Comparison of ENCODE assay signal across 32 cellular contexts in the genomic region with DNA sequence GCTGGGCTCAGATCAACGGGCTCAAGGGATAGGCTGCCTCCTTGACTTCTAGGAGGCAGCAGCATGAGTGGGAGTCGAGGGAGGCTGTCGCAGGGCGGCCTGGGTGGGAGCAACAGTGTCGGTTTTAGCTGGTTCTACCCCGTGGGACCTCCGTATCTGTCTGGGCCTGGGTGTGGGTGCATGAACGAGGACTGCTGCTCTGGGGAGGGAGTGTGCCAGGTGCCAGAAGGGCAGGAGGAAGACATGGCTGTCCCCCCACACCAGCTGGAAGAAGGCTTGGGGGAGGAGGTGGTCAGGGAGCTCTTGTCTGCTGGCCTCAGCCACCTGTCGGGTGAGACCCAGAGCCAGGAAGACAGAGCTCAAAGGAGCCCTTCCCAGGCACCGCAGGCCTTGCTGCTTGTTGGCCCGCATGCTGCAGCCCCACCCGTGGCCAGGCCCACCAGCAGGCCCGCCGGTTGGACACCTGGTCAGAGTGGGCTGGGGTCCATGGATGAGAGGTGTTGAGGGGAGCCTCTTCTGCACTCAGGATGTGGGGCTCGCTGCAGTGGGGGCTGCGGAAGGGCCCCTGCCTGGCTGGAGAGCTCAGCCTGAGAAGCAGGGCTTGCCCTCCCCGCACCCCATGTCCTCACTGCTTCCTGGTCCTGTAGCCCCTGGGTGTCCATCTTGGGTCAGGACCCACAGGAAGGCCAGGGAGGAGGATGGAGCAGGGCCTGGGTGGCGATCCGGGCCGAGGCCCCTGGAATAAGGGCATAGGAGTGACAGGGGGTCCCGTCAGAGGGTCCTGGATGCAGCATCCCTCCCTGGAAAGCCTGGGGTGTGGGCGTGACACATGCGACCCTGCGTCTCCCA. TPM values are rescaled to one million over a fixed set of nuclear protein-coding genes. Genes with fewer than 3 reads are reported as not detected.
DNase-seq lines count a peak whose midpoint lies in the region; ATAC-seq and TF ChIP-seq lines count a peak whose summit lies in the region.
"Had no signal": no experiment of that assay in that cellular context is flagged by ENCODE, and none has a peak within 500 bp of the region (broad histone marks: within the 10 kb centered on the region; RNA-seq: fewer than 3 reads in every experiment).

No MANE protein-coding gene starts in this region.

- H3K36me3 Mint-ChIP-seq in brain (no peaks in the 10 kb centered on the region), endothelial cell (ENCODE audit: low read depth, unreplicated experiment) (peaks cover 3% of the 10 kb centered on the region)

- peak overlapping the region; percentile 66 for H3K4ac ChIP-seq in neuronal stem cell (ENCODE audit: low read length)

- H4K91ac ChIP-seq in neuronal stem cell (ENCODE audit: low read depth, low read length, poor library complexity) = no peak overlapping the region

- H3K9me3 Mint-ChIP-seq in brain (peaks cover 0 to 3% (median 0%) of the 10 kb centered on the region in 5 experiments), endothelial cell (ENCODE audit: unreplicated experiment) (no peaks in the 10 kb centered on the region)
- H3K9me3 Mint-ChIP-seq: activated naive CD4-positive, alpha-beta T cell treated with anti-CD3 and anti-CD28 coated beads, Interleukin-2, amount 50 U/mL, for 72 hours; nephron progenitor cell had no signal

- H2AK5ac ChIP-seq in neuronal stem cell (ENCODE audit: low read depth, low read length) = peak overlapping the region; percentile 94

- H3K27ac Mint-ChIP-seq in brain (peak overlapping the region in 3 of 5 experiments; percentile 14 to 77 (median 35)), endothelial cell (ENCODE audit: unreplicated experiment) (no peak overlapping the region)
- H3K27ac Mint-ChIP-seq: activated CD4-positive, alpha-beta T cell treated with anti-CD3 and anti-CD28 coated beads for 36 hours; activated CD8-positive, alpha-beta T cell treated with anti-CD3 and anti-CD28 coated beads, Interleukin-2, amount 10 ng/mL, durations not matched to agents 7 days and 5 days; activated naive CD4-positive, alpha-beta T cell treated with anti-CD3 and anti-CD28 coated beads, Interleukin-2, amount 50 U/mL, for 72 hours; CD14-positive monocyte; nephron progenitor cell had no signal

- no peak overlapping the region for H2BK15ac ChIP-seq in neuronal stem cell (ENCODE audit: low read length)

- H3K14ac ChIP-seq in neuronal stem cell (ENCODE audit: low read length) = peak overlapping the region; percentile 47

- no peak overlapping the region for H4K8ac ChIP-seq in neuronal stem cell (ENCODE audit: low read depth, low read length)

- no peak overlapping the region for H2BK12ac ChIP-seq in neuronal stem cell (ENCODE audit: low read length)

- H3K27me3 ChIP-seq in neuronal stem cell (ENCODE audit: control insufficient read depth in 3 of 3, insufficient read depth in 3 of 3, low read depth in 1 of 3, low read length in 3 of 3) (no peaks in the 10 kb centered on the region), upper lobe of right lung (no peaks in the 10 kb centered on the region)

- H2BK5ac ChIP-seq in neuronal stem cell (ENCODE audit: low read length) = peak overlapping the region; percentile 53

- peaks cover 6% of the 10 kb centered on the region for H3K79me1 ChIP-seq in neuronal stem cell (ENCODE audit: low read depth, low read length)

- WGBS in neuronal stem cell (ENCODE audit: extremely low coverage in 2 of 2, insufficient read length in 2 of 2, insufficient replicate concordance in 1 of 2), 2 donors = no CpG with 5 or more reads among the region's 24 CpGs

- DNase-seq in NCI-H82 (lab: John Stamatoyannopoulos, UW) = peak; percentile 32
- no peak for DNase-seq in NCI-H82 treated with DMSO at 0.1 percent for 48 hours (lab: John Stamatoyannopoulos, UW; ENCODE audit: unreplicated experiment)
- peak; percentile 50 to 72 for DNase-seq in NCI-H524 (lab: John Stamatoyannopoulos, UW)
- no peak for DNase-seq in neuronal stem cell (ENCODE audit: low spot score)
- DNase-seq in upper lobe of right lung = no peak
- DNase-seq in endothelial cell (ENCODE audit: low spot score) = no peak
- no peak for DNase-seq in retina
- DNase-seq: 8988T; activated CD4-positive, alpha-beta T cell treated with anti-CD3 and anti-CD28 coated beads for 36 hours; activated CD8-positive, alpha-beta T cell treated with anti-CD3 and anti-CD28 coated beads, Interleukin-2, amount 10 ng/mL, durations not matched to agents 7 days and 5 days; activated effector memory CD4-positive, alpha-beta T cell treated with Interleukin-2 at 50 U/mL for 16 hours; anterior cingulate cortex; Calu3; colonic mucosa; effector memory CD4-positive, alpha-beta T cell; erythroblast; left colon; mammary epithelial cell; NCI-H1048; NCI-H1694; NCI-H446; nephron progenitor cell; stimulated activated naive CD4-positive, alpha-beta T cell treated with Interleukin-2 at 50 U/mL for 16 hours had no signal

- peak overlapping the region; percentile 93 for H3K23ac ChIP-seq in neuronal stem cell (ENCODE audit: low read depth, low read length, poor library complexity)

- intact Hi-C loops in upper lobe of right lung (cut with DNase I) = no loop called here

- H3K36me3 ChIP-seq in neuronal stem cell (replicated peaks in 1 of 2; ENCODE audit: control insufficient read depth in 2 of 2, insufficient read depth in 2 of 2, low read length in 2 of 2) = peaks cover 0 to 6% of the 10 kb centered on the region in 2 donors
- no peaks in the 10 kb centered on the region for H3K36me3 ChIP-seq in upper lobe of right lung
- H3K36me3 ChIP-seq: colonic mucosa had no signal

- H3K4me3 ChIP-seq in neuronal stem cell (ENCODE audit: low read length in 2 of 2) (no peak overlapping the region), upper lobe of right lung (no peak overlapping the region)
- H3K4me3 ChIP-seq: colonic mucosa, smooth muscle cell, suprapubic skin had no signal

- H3K4me2 ChIP-seq in neuronal stem cell (ENCODE audit: insufficient read depth, low read length, poor library complexity, severe bottlenecking) = no peak overlapping the region
- H3K4me2 ChIP-seq: smooth muscle cell had no signal

- no peak for TF ChIP-seq CTCF in brain (conservative IDR thresholded peaks at IDR 0.05)
- no peak for TF ChIP-seq CTCF in upper lobe of right lung (IDR thresholded peaks at IDR 0.05)
- TF ChIP-seq CTCF in endothelial cell (IDR thresholded peaks at IDR 0.05; ENCODE audit: unreplicated experiment) = no peak

- H3K4me1 ChIP-seq in neuronal stem cell (ENCODE audit: control insufficient read depth in 2 of 2, insufficient read depth in 1 of 2, low read depth in 1 of 2, low read length in 2 of 2) (peaks cover 12 to 13% of the 10 kb centered on the region in 2 donors), upper lobe of right lung (no peaks in the 10 kb centered on the region)
- H3K4me1 ChIP-seq: colonic mucosa had no signal

- no peaks in the 10 kb centered on the region for H3K9me3 ChIP-seq in neuronal stem cell (replicated peaks in 1 of 2; ENCODE audit: control insufficient read depth in 2 of 2, insufficient read depth in 1 of 2, low read depth in 1 of 2, low read length in 2 of 2)
- H3K9me3 ChIP-seq in upper lobe of right lung = no peaks in the 10 kb centered on the region
- H3K9me3 ChIP-seq: colonic mucosa, suprapubic skin had no signal

- no peak overlapping the region for H3K18ac ChIP-seq in neuronal stem cell (ENCODE audit: low read length)

- H3K9ac ChIP-seq in neuronal stem cell (ENCODE audit: low read depth, low read length, poor library complexity) = no peak overlapping the region

- H2BK120ac ChIP-seq in neuronal stem cell (ENCODE audit: low read depth, low read length) = peak overlapping the region; percentile 17

- H3K4me3 Mint-ChIP-seq in brain = no peak overlapping the region
- no peak overlapping the region for H3K4me3 Mint-ChIP-seq in endothelial cell (ENCODE audit: unreplicated experiment)
- H3K4me3 Mint-ChIP-seq: activated CD4-positive, alpha-beta T cell treated with anti-CD3 and anti-CD28 coated beads for 36 hours; activated CD8-positive, alpha-beta T cell treated with anti-CD3 and anti-CD28 coated beads, Interleukin-2, amount 10 ng/mL, durations not matched to agents 7 days and 5 days; CD14-positive monocyte; nephron progenitor cell had no signal

- no peak for ATAC-seq in upper lobe of right lung
- ATAC-seq: activated CD4-positive, alpha-beta T cell treated with anti-CD3 and anti-CD28 coated beads for 36 hours; activated CD8-positive, alpha-beta T cell treated with anti-CD3 and anti-CD28 coated beads, Interleukin-2, amount 10 ng/mL, durations not matched to agents 7 days and 5 days; activated naive CD4-positive, alpha-beta T cell treated with anti-CD3 and anti-CD28 coated beads, Interleukin-2, amount 50 U/mL, for 72 hours; left colon; right cardiac atrium had no signal

- H3K27ac ChIP-seq in neuronal stem cell (replicated peaks; ENCODE audit: low read length) (no peak overlapping the region), upper lobe of right lung (no peak overlapping the region)
- H3K27ac ChIP-seq: colonic mucosa, HL-60, suprapubic skin had no signal

- no peak overlapping the region for H2AFZ ChIP-seq in neuronal stem cell (ENCODE audit: low read length)

- H3K4me1 Mint-ChIP-seq in brain (peaks cover 34% of the 10 kb centered on the region), endothelial cell (ENCODE audit: unreplicated experiment) (peaks cover 5% of the 10 kb centered on the region)
- H3K4me1 Mint-ChIP-seq: CD14-positive monocyte had no signal

- no peaks in the 10 kb centered on the region for H3K27me3 Mint-ChIP-seq in brain
- peaks cover 11% of the 10 kb centered on the region for H3K27me3 Mint-ChIP-seq in endothelial cell (ENCODE audit: unreplicated experiment)
- H3K27me3 Mint-ChIP-seq: activated CD4-positive, alpha-beta T cell treated with anti-CD3 and anti-CD28 coated beads for 36 hours had no signal

RNA-seq across cellular contexts. Expression of gene CEND1, which starts 3.4 kb away (rescaled TPM):
- 105 TPM for polyA plus RNA-seq in brain (ENCODE audit: insufficient read depth, low read depth, low replicate concordance)
- polyA plus RNA-seq in neuronal stem cell (2013, experiment 1 of 2) = 2.6 TPM
- 2.7 TPM for polyA plus RNA-seq in neuronal stem cell (2013, experiment 2 of 2)
- total RNA-seq in upper lobe of right lung = not detected
- total RNA-seq in endothelial cell (ENCODE audit: unreplicated experiment) = not detected
- total RNA-seq: Calu3, H4, mammary epithelial cell, smooth muscle cell, suprapubic skin, urinary bladder had no signal
- polyA plus RNA-seq: CD14-positive monocyte, mammary epithelial cell had no signal

RNA-seq across cellular contexts. Expression of gene GATD1, which starts 9.2 kb away (rescaled TPM):
- 44.6 TPM for polyA plus RNA-seq in brain (ENCODE audit: insufficient read depth, low read depth, low replicate concordance)
- 45.2 TPM for polyA plus RNA-seq in neuronal stem cell (2013, experiment 1 of 2)
- polyA plus RNA-seq in neuronal stem cell (2013, experiment 2 of 2) = 42.6 TPM
- total RNA-seq in upper lobe of right lung (62.5 TPM), endothelial cell (ENCODE audit: unreplicated experiment) (36.5 TPM)

RNA-seq across cellular contexts. Expression of gene SLC25A22, which starts 11.6 kb away (rescaled TPM):
- 40.7 TPM for polyA plus RNA-seq in brain (ENCODE audit: insufficient read depth, low read depth, low replicate concordance)
- polyA plus RNA-seq in neuronal stem cell (2013, experiment 1 of 2) = 26.6 TPM
- 26.0 TPM for polyA plus RNA-seq in neuronal stem cell (2013, experiment 2 of 2)
- total RNA-seq in upper lobe of right lung (20.8 TPM), endothelial cell (ENCODE audit: unreplicated experiment) (17.8 TPM)

RNA-seq across cellular contexts. Expression of gene PIDD1, which starts 18.6 kb away (rescaled TPM):
- polyA plus RNA-seq in brain (ENCODE audit: insufficient read depth, low read depth, low replicate concordance) = 5.9 TPM
- polyA plus RNA-seq in neuronal stem cell (2013, experiment 1 of 2) = 30.8 TPM
- polyA plus RNA-seq in neuronal stem cell (2013, experiment 2 of 2) = 31.2 TPM
- 13.1 TPM for total RNA-seq in upper lobe of right lung
- total RNA-seq in endothelial cell (ENCODE audit: unreplicated experiment) = 13.7 TPM

RNA-seq across cellular contexts. Expression of gene RPLP2, which starts 23.3 kb away (rescaled TPM):
- polyA plus RNA-seq in brain (ENCODE audit: insufficient read depth, low read depth, low replicate concordance) = 1,764 TPM
- 5,165 TPM for polyA plus RNA-seq in neuronal stem cell (2013, experiment 1 of 2)
- 5,448 TPM for polyA plus RNA-seq in neuronal stem cell (2013, experiment 2 of 2)
- total RNA-seq in upper lobe of right lung = 1,548 TPM
- 2,188 TPM for total RNA-seq in endothelial cell (ENCODE audit: unreplicated experiment)

Comparison
In these comparisons a context has a peak if more than half of its experiments do, and no peak if none do; other contexts are left out.
1. DNase-seq: peak in NCI-H82 (single experiment) and NCI-H524 (2 of 2); none in NCI-H82 treated with DMSO at 0.1 percent for 48 hours (single experiment), neuronal stem cell (single experiment), upper lobe of right lung (single experiment), endothelial cell (single experiment) and retina (single experiment).